Comparison of ENCODE assay signal across 8 cellular contexts in genomic region chr6:44237813-44238433, GRCh38. TPM values are rescaled to one million over a fixed set of nuclear protein-coding genes. Genes with fewer than 3 reads are reported as not detected.
DNase-seq lines count a peak whose midpoint lies in the region; ATAC-seq, FAIRE-seq and TF ChIP-seq lines count a peak whose summit lies in the region.

No MANE protein-coding gene starts in this region.

- peak overlapping the region; percentile 69 to 73 for H3K4me3 ChIP-seq in kidney (ENCODE audit: low read length in 2 of 2)

- no peak for FAIRE-seq in kidney (lab: Jason Lieb, UNC)

- no peaks in the 10 kb centered on the region for H3K9me3 ChIP-seq in kidney (ENCODE audit: control insufficient read depth in 1 of 2, low read length in 2 of 2)

- peak overlapping the region; percentile 97 to 98 for H3K27ac ChIP-seq in kidney (ENCODE audit: low read depth in 2 of 2, low read length in 2 of 2)

- H3K4me1 ChIP-seq in kidney (ENCODE audit: control insufficient read depth in 1 of 2, insufficient read depth in 1 of 2, low read depth in 1 of 2, low read length in 2 of 2) = peaks cover 25 to 27% of the 10 kb centered on the region in 2 donors

- no peaks in the 10 kb centered on the region for H3K36me3 ChIP-seq in kidney (ENCODE audit: control insufficient read depth in 1 of 2, insufficient read depth in 2 of 2, low read length in 2 of 2)

- intact Hi-C loops in kidney (cut with DNase I) = no loop called here

- peak; percentile 33 for DNase-seq in DMS153 treated with DMSO at 0.1 percent for 48 hours (lab: John Stamatoyannopoulos, UW; ENCODE audit: unreplicated experiment)
- DNase-seq in DMS153 (lab: John Stamatoyannopoulos, UW) = no peak
- DNase-seq in NCI-H1694 (lab: John Stamatoyannopoulos, UW) = peak; percentile 18
- peak; percentile 61 to 67 (median 64) for DNase-seq in activated CD4-positive, CD25-positive, alpha-beta regulatory T cell (lab: John Stamatoyannopoulos, UW)
- DNase-seq in central memory CD4-positive, alpha-beta T cell = peak; percentile 73
- DNase-seq in kidney = peak; percentile 92
- peak; percentile 65 to 68 for DNase-seq in stimulated activated CD4-positive, alpha-beta T cell treated with anti-CD3 and anti-CD28 coated beads, Interleukin-15, amount 100 ng/mL, for 1 hour (ENCODE audit: low read depth in 1 of 2, low spot score in 1 of 2)

- peak overlapping the region; percentile 82 to 93 for H3K9ac ChIP-seq in kidney (ENCODE audit: low read length in 2 of 2)

- TF ChIP-seq CTCF in kidney (IDR thresholded peaks at IDR 0.05; ENCODE audit: borderline replicate concordance, extremely low read depth, insufficient read depth) = peak; percentile 92

- peak; percentile 73 for ATAC-seq in HG02623 (IDR thresholded peaks at IDR 0.05; ENCODE audit: unreplicated experiment)

RNA-seq across cellular contexts. Expression of gene HSP90AB1, which starts 9.0 kb away (rescaled TPM):
- total RNA-seq in kidney = 551 TPM
- 499 TPM for polyA plus RNA-seq in kidney (ENCODE audit: insufficient read depth, low read depth, low replicate concordance)

RNA-seq across cellular contexts. Expression of gene SLC29A1, which starts 14.5 kb away (rescaled TPM):
- 74.6 TPM for total RNA-seq in kidney
- polyA plus RNA-seq in kidney (ENCODE audit: insufficient read depth, low read depth, low replicate concordance) = 50.1 TPM

RNA-seq across cellular contexts. Expression of gene SLC35B2, which starts 19.4 kb away (rescaled TPM):
- total RNA-seq in kidney = 45.1 TPM
- 49.5 TPM for polyA plus RNA-seq in kidney (ENCODE audit: insufficient read depth, low read depth, low replicate concordance)

RNA-seq across cellular contexts. Expression of gene MYMX, which starts 21.2 kb away (rescaled TPM):
- total RNA-seq in kidney = 1.1 TPM
- 2.2 TPM for polyA plus RNA-seq in kidney (ENCODE audit: insufficient read depth, low read depth, low replicate concordance)

RNA-seq across cellular contexts. Expression of gene NFKBIE, which starts 27.4 kb away (rescaled TPM):
- total RNA-seq in kidney = 19.0 TPM
- 12.6 TPM for polyA plus RNA-seq in kidney (ENCODE audit: insufficient read depth, low read depth, low replicate concordance)
